ENCODE assay signal across 29 cellular contexts in the genomic region with DNA sequence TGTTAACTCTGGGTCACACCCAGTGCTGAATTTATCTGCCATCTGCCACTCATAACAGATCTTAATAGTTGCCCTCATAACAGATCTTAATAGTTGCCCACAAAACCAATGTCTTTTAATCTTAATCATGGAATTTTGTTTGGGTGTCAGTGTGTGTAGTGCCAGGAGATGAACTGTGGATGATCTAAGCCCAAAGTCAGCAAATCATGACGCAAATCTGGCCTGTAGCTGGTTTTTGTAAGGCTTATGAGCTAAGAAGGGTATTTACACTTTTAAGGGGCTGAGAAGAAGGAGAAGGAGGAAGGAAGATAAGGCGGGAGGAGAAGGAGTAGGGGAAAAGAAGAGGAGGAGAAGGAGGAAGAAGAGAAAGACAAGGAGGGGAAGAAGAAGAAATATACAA. TPM values are rescaled to one million over a fixed set of nuclear protein-coding genes. Genes with fewer than 3 reads are reported as not detected.
A peak's percentile ranks its signal among the peaks of the same experiment; 100 is the strongest.
DNase-seq lines count a peak whose midpoint lies in the region; ATAC-seq and TF ChIP-seq lines count a peak whose summit lies in the region.
"Had no signal": no experiment of that assay in that cellular context is flagged by ENCODE, and none has a peak within 500 bp of the region (broad histone marks: within the 10 kb centered on the region; RNA-seq: fewer than 3 reads in every experiment).

No MANE protein-coding gene starts in this region.

- H3K4me3 ChIP-seq in fibroblast of mammary gland (ENCODE audit: control insufficient read depth, low read depth, low read length) (no peak overlapping the region), endodermal cell (ENCODE audit: low read length) (no peak overlapping the region)

- no peak overlapping the region for H3K4me2 ChIP-seq in H9 (ENCODE audit: insufficient read depth, insufficient read length, low read length)

- no peaks in the 10 kb centered on the region for H4K20me1 ChIP-seq in H9 (ENCODE audit: control insufficient read depth, insufficient read depth, insufficient read length)

- H2BK12ac ChIP-seq in H9 (ENCODE audit: insufficient read length, low read depth, low read length) = no peak overlapping the region

- no peaks in the 10 kb centered on the region for H3K23me2 ChIP-seq in H9 (ENCODE audit: insufficient read length, low read depth, low read length, poor library complexity, severe bottlenecking)

- ATAC-seq in activated naive CD8-positive, alpha-beta T cell treated with anti-CD3 and anti-CD28 coated beads, Interleukin-2, amount 50 U/mL, for 24 hours = no peak
- ATAC-seq in T-helper 17 cell (no peak), GM19395 (IDR thresholded peaks at IDR 0.05; ENCODE audit: unreplicated experiment) (no peak)
- ATAC-seq: heart left ventricle had no signal

- H2AFZ ChIP-seq in H9 (ENCODE audit: low read length) = no peak overlapping the region

- no peak overlapping the region for H3K27ac ChIP-seq in H9 (ENCODE audit: insufficient read length, low read depth, low read length)
- H3K27ac ChIP-seq in endodermal cell (ENCODE audit: low read depth, low read length) = no peak overlapping the region
- H3K27ac ChIP-seq: adrenal gland had no signal

- no peak overlapping the region for H3K14ac ChIP-seq in H9 (ENCODE audit: insufficient read depth, low read length)

- H3K9me3 Mint-ChIP-seq in activated naive CD8-positive, alpha-beta T cell (ENCODE audit: low read depth) = no peaks in the 10 kb centered on the region
- H3K9me3 Mint-ChIP-seq in activated naive CD8-positive, alpha-beta T cell treated with anti-CD3 and anti-CD28 coated beads, Interleukin-2, amount 50 U/mL, for 24 hours = peaks cover 4% of the 10 kb centered on the region
- H3K9me3 Mint-ChIP-seq in H9 = no peaks in the 10 kb centered on the region; a peak in 1 of 5 replicates
- H3K9me3 Mint-ChIP-seq in endodermal cell = no peaks in the 10 kb centered on the region
- H3K9me3 Mint-ChIP-seq: brain had no signal

- H3K36me3 Mint-ChIP-seq in activated naive CD8-positive, alpha-beta T cell = peaks cover 9% of the 10 kb centered on the region
- no peaks in the 10 kb centered on the region for H3K36me3 Mint-ChIP-seq in activated naive CD8-positive, alpha-beta T cell treated with anti-CD3 and anti-CD28 coated beads, Interleukin-2, amount 50 U/mL, for 24 hours (ENCODE audit: low read depth)
- H3K36me3 Mint-ChIP-seq in T-helper 17 cell (ENCODE audit: low read depth) (peaks cover 2% of the 10 kb centered on the region), H9 (ENCODE audit: insufficient read depth in 1 of 3, low read depth in 3 of 3) (no peaks in the 10 kb centered on the region), endodermal cell (ENCODE audit: low read depth) (no peaks in the 10 kb centered on the region)
- H3K36me3 Mint-ChIP-seq: brain had no signal

- H3K4me3 Mint-ChIP-seq in activated naive CD8-positive, alpha-beta T cell = peak overlapping the region; percentile 59
- H3K4me3 Mint-ChIP-seq in activated naive CD8-positive, alpha-beta T cell treated with anti-CD3 and anti-CD28 coated beads, Interleukin-2, amount 50 U/mL, for 24 hours = no peak overlapping the region
- H3K4me3 Mint-ChIP-seq in T-helper 17 cell (peak overlapping the region; percentile 92), H9 (no peak overlapping the region), endodermal cell (no peak overlapping the region)
- H3K4me3 Mint-ChIP-seq: brain, nephron progenitor cell had no signal

- TF ChIP-seq CTCF in fibroblast of mammary gland (conservative IDR thresholded peaks at IDR 0.05; ENCODE audit: control insufficient read depth, insufficient read depth, low read depth, low read length) = no peak
- TF ChIP-seq CTCF in H9 (conservative IDR thresholded peaks at IDR 0.05) = no peak
- no peak for TF ChIP-seq CTCF in endodermal cell (conservative IDR thresholded peaks at IDR 0.05)

- H3K27me3 ChIP-seq in H9 (ENCODE audit: insufficient read depth, low read length) = no peaks in the 10 kb centered on the region
- H3K27me3 ChIP-seq in endodermal cell (ENCODE audit: control insufficient read depth, insufficient read depth, low read length, poor library complexity, severe bottlenecking) = no peaks in the 10 kb centered on the region
- H3K27me3 ChIP-seq: adrenal gland, heart left ventricle, pancreas had no signal

- no peaks in the 10 kb centered on the region for H3K79me2 ChIP-seq in H9 (ENCODE audit: insufficient read depth, low read length)

- H3K9me3 ChIP-seq in T-helper 17 cell (ENCODE audit: control insufficient read depth, low read length, poor library complexity, severe bottlenecking) (no peaks in the 10 kb centered on the region), H9 (ENCODE audit: control insufficient read depth, low read depth, low read length) (no peaks in the 10 kb centered on the region), endodermal cell (ENCODE audit: control insufficient read depth, low read length) (no peaks in the 10 kb centered on the region)
- H3K9me3 ChIP-seq: adrenal gland, heart left ventricle, pancreas had no signal

- no peaks in the 10 kb centered on the region for H3K27me3 Mint-ChIP-seq in activated naive CD8-positive, alpha-beta T cell
- peaks cover 4% of the 10 kb centered on the region for H3K27me3 Mint-ChIP-seq in activated naive CD8-positive, alpha-beta T cell treated with anti-CD3 and anti-CD28 coated beads, Interleukin-2, amount 50 U/mL, for 24 hours
- H3K27me3 Mint-ChIP-seq in T-helper 17 cell = no peaks in the 10 kb centered on the region
- H3K27me3 Mint-ChIP-seq in H9 (ENCODE audit: low read depth) = no peaks in the 10 kb centered on the region
- no peaks in the 10 kb centered on the region for H3K27me3 Mint-ChIP-seq in endodermal cell (ENCODE audit: insufficient read depth)

- DNase-seq in activated naive CD8-positive, alpha-beta T cell treated with anti-CD3 and anti-CD28 coated beads, Interleukin-2, amount 50 U/mL, for 24 hours = no peak
- DNase-seq in T-helper 17 cell (no peak), fibroblast of mammary gland (ENCODE audit: low read depth) (peak; percentile 31), H9 (no peak), endodermal cell (no peak)
- DNase-seq: activated CD4-positive, alpha-beta T cell treated with anti-CD3 and anti-CD28 coated beads for 1 hour; activated effector memory CD4-positive, alpha-beta T cell treated with anti-CD3 and anti-CD28 coated beads, Interleukin-2, amount 50 U/mL, for 16 hours; adrenal gland; C1 segment of cervical spinal cord; heart left ventricle; midbrain; NCI-H446; nephron progenitor cell; pancreas; RPMI8226; small intestine; stimulated activated CD4-positive, alpha-beta T cell treated with anti-CD3 and anti-CD28 coated beads, Interleukin-1b, Interleukin-23, amount 100 ng/mL, for 48 hours; stimulated activated CD8-positive, alpha-beta memory T cell treated with anti-CD3 and anti-CD28 coated beads, Interleukin-4, amount 100 ng/mL, for 48 hours; T-helper 2 cell; trophoblast cell had no signal

- no CpG with 5 or more reads among the region's 2 CpGs for WGBS in H9 (ENCODE audit: extremely low coverage, insufficient read length, low lambda C conversion rate)
- WGBS in endodermal cell (ENCODE audit: insufficient coverage in 1 of 2, insufficient read length in 1 of 2), 2 experiments = 93 to 95% methylated on average over 2 of the region's 2 CpGs

- H3K4me1 ChIP-seq in H9 (ENCODE audit: insufficient read depth, low read length) (no peaks in the 10 kb centered on the region), endodermal cell (ENCODE audit: control insufficient read depth, insufficient read depth, low read length) (no peaks in the 10 kb centered on the region)

- no peak overlapping the region for H2BK5ac ChIP-seq in H9 (ENCODE audit: insufficient read length, low read length)

- no peak overlapping the region for H4K91ac ChIP-seq in H9 (ENCODE audit: insufficient read length, low read depth, low read length)

- no peak overlapping the region for H3K23ac ChIP-seq in H9 (ENCODE audit: insufficient read length, low read depth, low read length)

- H3K9ac ChIP-seq in H9 (ENCODE audit: extremely low read depth, insufficient read length, low read length) (no peak overlapping the region), endodermal cell (ENCODE audit: extremely low read depth, low read length, poor library complexity, severe bottlenecking) (no peak overlapping the region)

- H3K27ac Mint-ChIP-seq in activated naive CD8-positive, alpha-beta T cell = peak overlapping the region; percentile 38
- no peak overlapping the region for H3K27ac Mint-ChIP-seq in activated naive CD8-positive, alpha-beta T cell treated with anti-CD3 and anti-CD28 coated beads, Interleukin-2, amount 50 U/mL, for 24 hours
- H3K27ac Mint-ChIP-seq in T-helper 17 cell (peak overlapping the region; percentile 93), H9 (0 out of 7 replicates have a peak overlapping the region, but pooled peaks of 1 of the 3 experiments have one; percentile 10), endodermal cell (no peak overlapping the region)
- H3K27ac Mint-ChIP-seq: brain, nephron progenitor cell had no signal

- no peak overlapping the region for H4K8ac ChIP-seq in H9 (replicated peaks; ENCODE audit: insufficient read length, low read depth, low read length)

- H2AK5ac ChIP-seq in H9 (ENCODE audit: insufficient read length, low read length) = no peak overlapping the region

- H3K56ac ChIP-seq in H9 (ENCODE audit: insufficient read length, low read depth, low read length) = no peak overlapping the region

- H3K4me1 Mint-ChIP-seq in activated naive CD8-positive, alpha-beta T cell (ENCODE audit: low read depth) = peaks cover 37% of the 10 kb centered on the region
- peaks cover 55% of the 10 kb centered on the region for H3K4me1 Mint-ChIP-seq in activated naive CD8-positive, alpha-beta T cell treated with anti-CD3 and anti-CD28 coated beads, Interleukin-2, amount 50 U/mL, for 24 hours
- H3K4me1 Mint-ChIP-seq in T-helper 17 cell (peaks cover 44% of the 10 kb centered on the region), H9 (peaks cover 7% of the 10 kb centered on the region in 2 experiments; a peak in 3 of 4 replicates), endodermal cell (peaks cover 28% of the 10 kb centered on the region)

- no peak overlapping the region for H2BK15ac ChIP-seq in H9 (ENCODE audit: low read depth, low read length)

- H3K4ac ChIP-seq in H9 (ENCODE audit: low read depth, low read length) = no peak overlapping the region

- H3K18ac ChIP-seq in H9 (ENCODE audit: insufficient read length, low read depth, low read length) = no peak overlapping the region

- no peak overlapping the region for H2BK20ac ChIP-seq in H9 (ENCODE audit: low read depth, low read length, poor library complexity, severe bottlenecking)

- no peak overlapping the region for H4K5ac ChIP-seq in H9 (ENCODE audit: insufficient read length, low read depth, low read length)

- no peaks in the 10 kb centered on the region for H3K79me1 ChIP-seq in H9 (ENCODE audit: insufficient read depth, low read depth, low read length, poor library complexity, severe bottlenecking)

- no peaks in the 10 kb centered on the region for H3K36me3 ChIP-seq in endodermal cell (ENCODE audit: control insufficient read depth, insufficient read depth, low read length)
- H3K36me3 ChIP-seq: adrenal gland, heart left ventricle, pancreas had no signal

- no peak overlapping the region for H3T11ph ChIP-seq in H9 (ENCODE audit: low read length)

- no peak overlapping the region for H2BK120ac ChIP-seq in H9 (ENCODE audit: low read depth, low read length, poor library complexity, severe bottlenecking)

RNA-seq across cellular contexts. Expression of a gene that starts 10.0 kb away (rescaled TPM):
- total RNA-seq in T-helper 17 cell = under 1 TPM in 1 of 2 donors, not detected in 1; 0.52 TPM
- total RNA-seq in H9 (2021) = not detected in 2 replicates
- not detected for total RNA-seq in endodermal cell
- polyA plus RNA-seq in endodermal cell (2013, experiment 1 of 2) = not detected
- not detected for polyA plus RNA-seq in endodermal cell (2013, experiment 2 of 2)
- total RNA-seq: adrenal gland, H4, heart left ventricle, kidney epithelial cell, lower leg skin, pancreas, SK-MEL-5 had no signal
- polyA plus RNA-seq: adrenal gland, AG04450, heart left ventricle, pancreas, small intestine had no signal

RNA-seq across cellular contexts. Expression of a gene that starts 17.8 kb away (rescaled TPM):
- total RNA-seq in T-helper 17 cell = 1 to 10 TPM in 1 of 2 donors, under 1 TPM in 1; 0.50 to 5.6 TPM
- not detected in 2 replicates for total RNA-seq in H9 (2021)
- total RNA-seq in endodermal cell = not detected
- polyA plus RNA-seq in endodermal cell (2013, experiment 1 of 2) = not detected
- not detected for polyA plus RNA-seq in endodermal cell (2013, experiment 2 of 2)
- total RNA-seq: adrenal gland, chondrocyte, H4, heart left ventricle, kidney epithelial cell, lower leg skin, pancreas, SK-MEL-5 had no signal
- polyA plus RNA-seq: adrenal gland, AG04450, heart left ventricle, pancreas, small intestine had no signal

Comparison
In these comparisons a context has a peak if more than half of its experiments do, and no peak if none do; other contexts are left out.
1. H3K27ac Mint-ChIP-seq: peak in activated naive CD8-positive, alpha-beta T cell (single experiment) and T-helper 17 cell (single experiment); none in activated naive CD8-positive, alpha-beta T cell treated with anti-CD3 and anti-CD28 coated beads, Interleukin-2, amount 50 U/mL, for 24 hours (single experiment) and endodermal cell (single experiment).
2. H3K4me3 Mint-ChIP-seq: peak in activated naive CD8-positive, alpha-beta T cell (single experiment) and T-helper 17 cell (single experiment); none in activated naive CD8-positive, alpha-beta T cell treated with anti-CD3 and anti-CD28 coated beads, Interleukin-2, amount 50 U/mL, for 24 hours (single experiment), H9 (0 of 2) and endodermal cell (single experiment).